Comparison of ENCODE assay signal across 1 cellular context in the genomic region with DNA sequence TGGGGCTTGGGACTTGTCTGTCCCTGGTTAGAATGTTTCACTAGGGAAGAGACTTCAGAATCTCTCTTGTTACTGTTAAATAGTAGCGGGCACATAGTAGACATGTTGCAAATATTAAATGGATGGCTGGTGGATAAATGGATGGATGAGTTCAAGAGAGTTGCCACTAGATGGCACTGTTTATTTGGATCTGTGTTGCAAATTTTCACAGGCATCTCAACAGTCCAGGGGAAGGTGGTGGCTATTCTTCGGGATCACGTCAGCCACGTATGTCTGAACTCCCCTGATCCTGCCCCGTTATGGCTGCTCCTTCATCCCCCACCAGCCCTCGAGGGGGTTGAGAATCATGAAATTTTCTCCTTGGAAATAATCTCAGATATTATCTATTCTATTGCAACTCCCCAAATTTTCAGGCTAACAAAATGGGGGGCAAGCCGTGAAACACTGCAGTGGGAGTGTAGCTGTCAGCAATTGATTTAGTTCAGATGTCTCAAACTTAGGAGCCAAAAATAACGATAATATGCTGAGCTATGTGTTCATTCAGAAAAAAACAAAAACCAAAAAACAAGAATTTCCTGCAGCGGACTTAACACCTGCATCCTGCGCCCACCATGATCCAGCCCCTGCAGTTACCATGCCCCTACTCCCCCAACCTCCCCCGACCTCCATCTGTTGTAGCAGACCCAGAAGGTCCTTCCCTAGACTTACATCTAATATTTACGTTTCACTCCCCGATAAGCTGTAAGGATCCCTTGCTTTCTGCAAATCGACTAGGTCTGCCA.
TF ChIP-seq lines count a peak whose summit lies in the region.

No MANE protein-coding gene starts in this region.

TF ChIP-seq in HCT116, 20 proteins besides CTCF, POLR2A, EP300 and RAD21:
- TF ChIP-seq YY1 (IDR thresholded peaks at IDR 0.05; ENCODE audit: extremely low read depth, insufficient replicate concordance, low read depth, low read length): peak; percentile 18
- no peak for TF ChIP-seq FOSL1 (IDR thresholded peaks at IDR 0.05; ENCODE audit: low read depth)
- no peak for TF ChIP-seq TCF7L2 (IDR thresholded peaks at IDR 0.05; ENCODE audit: borderline replicate concordance, extremely low read depth, insufficient read depth, insufficient read length)
- TF ChIP-seq, protein P1, sequence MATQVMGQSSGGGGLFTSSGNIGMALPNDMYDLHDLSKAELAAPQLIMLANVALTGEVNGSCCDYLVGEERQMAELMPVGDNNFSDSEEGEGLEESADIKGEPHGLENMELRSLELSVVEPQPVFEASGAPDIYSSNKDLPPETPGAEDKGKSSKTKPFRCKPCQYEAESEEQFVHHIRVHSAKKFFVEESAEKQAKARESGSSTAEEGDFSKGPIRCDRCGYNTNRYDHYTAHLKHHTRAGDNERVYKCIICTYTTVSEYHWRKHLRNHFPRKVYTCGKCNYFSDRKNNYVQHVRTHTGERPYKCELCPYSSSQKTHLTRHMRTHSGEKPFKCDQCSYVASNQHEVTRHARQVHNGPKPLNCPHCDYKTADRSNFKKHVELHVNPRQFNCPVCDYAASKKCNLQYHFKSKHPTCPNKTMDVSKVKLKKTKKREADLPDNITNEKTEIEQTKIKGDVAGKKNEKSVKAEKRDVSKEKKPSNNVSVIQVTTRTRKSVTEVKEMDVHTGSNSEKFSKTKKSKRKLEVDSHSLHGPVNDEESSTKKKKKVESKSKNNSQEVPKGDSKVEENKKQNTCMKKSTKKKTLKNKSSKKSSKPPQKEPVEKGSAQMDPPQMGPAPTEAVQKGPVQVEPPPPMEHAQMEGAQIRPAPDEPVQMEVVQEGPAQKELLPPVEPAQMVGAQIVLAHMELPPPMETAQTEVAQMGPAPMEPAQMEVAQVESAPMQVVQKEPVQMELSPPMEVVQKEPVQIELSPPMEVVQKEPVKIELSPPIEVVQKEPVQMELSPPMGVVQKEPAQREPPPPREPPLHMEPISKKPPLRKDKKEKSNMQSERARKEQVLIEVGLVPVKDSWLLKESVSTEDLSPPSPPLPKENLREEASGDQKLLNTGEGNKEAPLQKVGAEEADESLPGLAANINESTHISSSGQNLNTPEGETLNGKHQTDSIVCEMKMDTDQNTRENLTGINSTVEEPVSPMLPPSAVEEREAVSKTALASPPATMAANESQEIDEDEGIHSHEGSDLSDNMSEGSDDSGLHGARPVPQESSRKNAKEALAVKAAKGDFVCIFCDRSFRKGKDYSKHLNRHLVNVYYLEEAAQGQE (IDR thresholded peaks at IDR 0.05; ENCODE audit: low read depth): no peak
- peak; percentile 56; the same call in 1 of the 2 replicates for TF ChIP-seq CBX3 (IDR thresholded peaks at IDR 0.05; ENCODE audit: low read depth)
TF ChIP-seq in HCT116: peak in this region for 2.
